ENCODE assay signal across 1 cellular context in genomic region chr1:109643385-109644230, GRCh38.
TF ChIP-seq lines count a peak whose summit lies in the region.

No MANE protein-coding gene starts in this region.

TF ChIP-seq in K562, 482 proteins besides CTCF, POLR2A, EP300 and RAD21 (continued from another document):
- TF ChIP-seq ZFP91 (CRISPR knock-in tag; IDR thresholded peaks at IDR 0.05) (peak; percentile 12; the same call in 1 of the 2 replicates), NEUROD1 (IDR thresholded peaks at IDR 0.05; ENCODE audit: borderline replicate concordance, low read depth, low read length, partially characterized antibody) (peak; percentile 42), LCOR (CRISPR knock-in tag; IDR thresholded peaks at IDR 0.05) (peak; percentile 24; the same call in 1 of the 2 replicates), VEZF1 (CRISPR knock-in tag; IDR thresholded peaks at IDR 0.05) (no peak), ZNF232 (CRISPR knock-in tag; IDR thresholded peaks at IDR 0.05) (0 out of 2 replicates have a peak, but pooled peaks have one; percentile 29), STAG1 (CRISPR knock-in tag; IDR thresholded peaks at IDR 0.05; ENCODE audit: borderline replicate concordance) (peak; percentile 89), ZKSCAN1 (IDR thresholded peaks at IDR 0.05; ENCODE audit: low read depth, low read length) (0 out of 2 replicates have a peak, but pooled peaks have one; percentile 40), THAP12 (CRISPR knock-in tag; IDR thresholded peaks at IDR 0.05) (no peak), KLF1 (tag; IDR thresholded peaks at IDR 0.05) (no peak), ZHX1 (conservative IDR thresholded peaks at IDR 0.05; ENCODE audit: low read length) (peak; percentile 32; the same call in 1 of the 2 replicates), SRF (CRISPR knock-in tag; IDR thresholded peaks at IDR 0.05) (0 out of 4 replicates have a peak, but pooled peaks of 1 of the 2 experiments have one; percentile 14), TBP (optimal IDR thresholded peaks at IDR 0.05; ENCODE audit: low read depth, low read length) (peak; percentile 15), ARID4B (CRISPR knock-in tag; IDR thresholded peaks at IDR 0.05) (peak; percentile 49; the same call in 1 of the 2 replicates), ZNF263 (CRISPR knock-in tag; IDR thresholded peaks at IDR 0.05; ENCODE audit: borderline replicate concordance) (peak; percentile 39; the same call in 1 of the 2 replicates), ZC3H11A (IDR thresholded peaks at IDR 0.05; ENCODE audit: low read depth, low read length) (0 out of 2 replicates have a peak, but pooled peaks have one; percentile 60), NR2C2 (CRISPR knock-in tag; IDR thresholded peaks at IDR 0.05) (0 out of 2 replicates have a peak, but pooled peaks have one; percentile 19), NR2C2 (tag; IDR thresholded peaks at IDR 0.05) (no peak), ZBTB9 (CRISPR knock-in tag; IDR thresholded peaks at IDR 0.05) (0 out of 2 replicates have a peak, but pooled peaks have one; percentile 23), USF1 (CRISPR knock-in tag; IDR thresholded peaks at IDR 0.05) (peak; percentile 23; the same call in 1 of the 2 replicates), CXXC5 (CRISPR knock-in tag; IDR thresholded peaks at IDR 0.05) (0 out of 2 replicates have a peak, but pooled peaks have one; percentile 7), GATA2 (CRISPR knock-in tag; IDR thresholded peaks at IDR 0.05) (no peak), ZNF57 (CRISPR knock-in tag; IDR thresholded peaks at IDR 0.05) (no peak), MED1 (CRISPR knock-in tag; IDR thresholded peaks at IDR 0.05; ENCODE audit: borderline replicate concordance) (0 out of 2 replicates have a peak, but pooled peaks have one; percentile 27), JUND (IDR thresholded peaks at IDR 0.05; ENCODE audit: borderline replicate concordance, low read depth, low read length) (peak; percentile 25; the same call in 1 of the 2 replicates), JUND (tag; IDR thresholded peaks at IDR 0.05; ENCODE audit: borderline replicate concordance, low read depth, low read length) (no peak; the same call in 2 of the 3 replicates), CREM (IDR thresholded peaks at IDR 0.05; ENCODE audit: low read depth) (0 out of 2 replicates have a peak, but pooled peaks have one; percentile 26), ZBTB7A (IDR thresholded peaks at IDR 0.05; ENCODE audit: borderline replicate concordance, control insufficient read depth, low read depth, low read length) (peak; percentile 54; the same call in 1 of the 2 replicates), MYC (IDR thresholded peaks at IDR 0.05; ENCODE audit: low read depth, low read length) (0 out of 2 replicates have a peak, but pooled peaks have one; percentile 30), MYC (CRISPR knock-in tag; IDR thresholded peaks at IDR 0.05; ENCODE audit: borderline replicate concordance, low read depth) (no peak), TRIM28 (IDR thresholded peaks at IDR 0.05) (0 out of 2 replicates have a peak, but pooled peaks have one; percentile 39), PPARD (CRISPR knock-in tag; IDR thresholded peaks at IDR 0.05) (no peak)
TF ChIP-seq in K562: peak in this region for 46.
